ENCODE assay signal across 18 cellular contexts in the genomic region with DNA sequence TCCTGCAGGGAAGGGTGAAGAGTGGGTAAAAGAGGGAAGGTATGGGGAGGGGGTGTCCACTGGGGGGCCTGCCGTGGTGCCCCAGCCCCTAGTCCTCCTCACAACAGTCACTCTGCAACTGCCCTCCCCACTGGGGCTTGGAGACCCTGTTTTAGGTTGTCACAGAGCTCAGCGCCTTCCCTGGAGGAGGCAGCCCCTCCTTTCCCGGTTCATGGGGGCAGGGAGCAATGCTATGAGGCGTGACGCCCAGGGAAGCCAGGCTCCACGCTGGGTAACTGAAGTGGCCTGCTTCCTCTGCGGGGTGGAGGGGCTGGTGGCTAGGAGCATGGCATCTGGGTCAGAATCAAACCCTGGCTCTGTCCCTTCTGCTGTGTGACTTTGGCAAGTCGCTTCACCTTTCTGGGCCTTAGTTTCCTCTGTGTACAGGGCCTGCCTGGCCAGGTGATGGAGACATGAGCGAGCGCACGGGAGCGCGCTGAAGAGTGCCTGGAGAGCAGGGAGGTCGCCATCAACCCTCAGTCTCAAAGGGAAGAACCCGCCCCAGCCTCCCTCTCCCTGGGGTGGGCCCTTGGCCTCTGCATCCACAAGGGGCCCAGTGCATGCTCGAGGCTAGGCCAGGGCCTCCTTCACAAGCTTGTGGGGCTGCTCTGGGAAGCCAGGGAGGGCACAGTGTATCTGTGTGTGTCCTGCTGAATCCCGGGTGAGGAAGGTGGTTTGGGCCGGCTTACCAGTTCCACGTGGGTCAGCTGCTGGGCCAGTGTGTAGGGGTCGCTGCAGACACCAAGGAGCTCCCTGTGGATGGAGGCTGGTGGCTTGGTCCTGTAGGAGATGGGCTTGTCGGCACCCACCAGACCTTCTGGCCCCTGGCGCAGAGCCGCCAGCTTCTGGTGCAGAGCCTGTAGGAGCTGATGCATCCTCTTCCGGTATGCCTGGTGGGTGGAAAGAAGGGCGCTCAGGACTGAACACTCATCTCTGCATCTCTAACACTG. TPM values are rescaled to one million over a fixed set of nuclear protein-coding genes. Genes with fewer than 3 reads are reported as not detected.
A peak's percentile ranks its signal among the peaks of the same experiment; 100 is the strongest.
DNase-seq lines count a peak whose midpoint lies in the region; ATAC-seq and TF ChIP-seq lines count a peak whose summit lies in the region.
"Had no signal": no experiment of that assay in that cellular context is flagged by ENCODE, and none has a peak within 500 bp of the region (broad histone marks: within the 10 kb centered on the region; RNA-seq: fewer than 3 reads in every experiment).

No MANE protein-coding gene starts in this region.

- peaks cover 9 to 19% of the 10 kb centered on the region in 2 donors for H3K27me3 Mint-ChIP-seq in natural killer cell (ENCODE audit: low read depth in 2 of 2)
- H3K27me3 Mint-ChIP-seq in Calu3 (ENCODE audit: unreplicated experiment), result peaks cover 76% of the 10 kb centered on the region

- peak; percentile 67 for DNase-seq in cardiac septum (ENCODE audit: low spot score)
- DNase-seq in left ventricle myocardium inferior, result no peak
- DNase-seq in colonic mucosa, result peak; percentile 11
- peak; percentile 12 for DNase-seq in natural killer cell
- DNase-seq in Calu3, result no peak
- DNase-seq in central memory CD4-positive, alpha-beta T cell, result no peak
- DNase-seq: IMR-90, MV-4-11, NCI-H2107 had no signal

- no peaks in the 10 kb centered on the region for H3K9me3 Mint-ChIP-seq in natural killer cell
- no peaks in the 10 kb centered on the region for H3K9me3 Mint-ChIP-seq in Calu3 (ENCODE audit: low read depth, unreplicated experiment)
- H3K9me3 Mint-ChIP-seq: activated T-cell treated with anti-CD3 and anti-CD28 coated beads, Interleukin-2, amount 50 U/mL, for 72 hours; stimulated activated effector memory CD8-positive, alpha-beta T cell treated with anti-CD3 and anti-CD28 coated beads, Interleukin-12 subunit alpha, Interleukin-12 subunit beta, amount 100 ng/mL, for 72 hours had no signal

- H3K4me3 ChIP-seq in left ventricle myocardium inferior, result no peak overlapping the region
- no peak overlapping the region for H3K4me3 ChIP-seq in colonic mucosa
- H3K4me3 ChIP-seq: cardiac muscle cell, left lung, smooth muscle cell, vagina had no signal

- H3K27me3 ChIP-seq in left ventricle myocardium inferior (ENCODE audit: low read depth) (peaks cover 54% of the 10 kb centered on the region), colonic mucosa (no peaks in the 10 kb centered on the region)
- H3K27me3 ChIP-seq: cardiac muscle cell, vagina had no signal

- no peak overlapping the region for H3K27ac Mint-ChIP-seq in natural killer cell
- H3K27ac Mint-ChIP-seq in Calu3 (ENCODE audit: unreplicated experiment), result no peak overlapping the region
- H3K27ac Mint-ChIP-seq: activated T-cell treated with anti-CD3 and anti-CD28 coated beads, Interleukin-2, amount 50 U/mL, for 72 hours; progenitor cell of endocrine pancreas; stimulated activated effector memory CD8-positive, alpha-beta T cell treated with anti-CD3 and anti-CD28 coated beads, Interleukin-12 subunit alpha, Interleukin-12 subunit beta, amount 100 ng/mL, for 72 hours had no signal

- H3K9me3 ChIP-seq in left ventricle myocardium inferior (replicated peaks), result no peaks in the 10 kb centered on the region
- no peaks in the 10 kb centered on the region for H3K9me3 ChIP-seq in colonic mucosa
- H3K9me3 ChIP-seq: left lung, vagina had no signal

- ATAC-seq in natural killer cell (no peak), GM18867 (IDR thresholded peaks at IDR 0.05; ENCODE audit: unreplicated experiment) (no peak)
- no peak for ATAC-seq in activated CD4-positive, CD25-positive, alpha-beta regulatory T cell treated with anti-CD3 and anti-CD28 coated beads, Interleukin-2, amount 50 U/mL, for 24 hours

- TF ChIP-seq CTCF in left ventricle myocardium inferior (IDR thresholded peaks at IDR 0.05; ENCODE audit: borderline replicate concordance), result no peak
- no peak for TF ChIP-seq CTCF in colonic mucosa (IDR thresholded peaks at IDR 0.05)
- TF ChIP-seq CTCF in natural killer cell (IDR thresholded peaks at IDR 0.05), result no peak
- no peak for TF ChIP-seq CTCF in Calu3 (IDR thresholded peaks at IDR 0.05; ENCODE audit: unreplicated experiment)

- no TSS peak for BruUV-seq in Calu3 (replicated peaks; lab: Mats Ljungman, UMichigan)

- H3K36me3 Mint-ChIP-seq in natural killer cell (no peaks in the 10 kb centered on the region), Calu3 (ENCODE audit: insufficient read depth, unreplicated experiment) (no peaks in the 10 kb centered on the region)
- H3K36me3 Mint-ChIP-seq: stimulated activated effector memory CD8-positive, alpha-beta T cell treated with anti-CD3 and anti-CD28 coated beads, Interleukin-12 subunit alpha, Interleukin-12 subunit beta, amount 100 ng/mL, for 72 hours had no signal

- H3K4me1 ChIP-seq in left ventricle myocardium inferior, result peaks cover 7% of the 10 kb centered on the region
- H3K4me1 ChIP-seq in colonic mucosa, result no peaks in the 10 kb centered on the region
- H3K4me1 ChIP-seq: left lung, vagina had no signal

- intact Hi-C loops in cardiac septum (cut with DNase I), result loop anchor here (5.0 kb wide), 3 partner anchors 79 to 344 kb away; a partner anchor contains a TSS
- intact Hi-C loops in left ventricle myocardium inferior (cut with micrococcal nuclease), result no loop called here
- intact Hi-C loops in colonic mucosa (cut with DNase I), result loop anchor here (5.0 kb wide), 1 partner anchor 199 kb away; no protein-coding TSS in a partner anchor
- intact Hi-C loops in natural killer cell (cut with micrococcal nuclease), result loop anchor here (1.0 to 5.0 kb wide), 3 partner anchors 84 to 200 kb away; no protein-coding TSS in a partner anchor
- intact Hi-C loops in Calu3 (cut with micrococcal nuclease; ENCODE audit: unreplicated experiment), result loop anchor here (5.0 to 10.0 kb wide), 4 partner anchors 79 to 344 kb away; a partner anchor contains a TSS

- CTCF ChIA-PET in Calu3 (lab: Charles Lee), result interaction anchor here (1.2 to 1.3 kb wide), 2 partner anchors 79 to 201 kb away, joined by 3 to 4 read pairs; no protein-coding TSS in a partner anchor

- H3K9ac ChIP-seq in colonic mucosa (ENCODE audit: low read depth in 2 of 2, low read length in 2 of 2), result no peak overlapping the region

- H3K36me3 ChIP-seq in left ventricle myocardium inferior, result no peaks in the 10 kb centered on the region
- no peaks in the 10 kb centered on the region for H3K36me3 ChIP-seq in colonic mucosa
- H3K36me3 ChIP-seq: cardiac muscle cell, left lung, vagina had no signal

- H3K27ac ChIP-seq in left ventricle myocardium inferior (replicated peaks), result no peak overlapping the region
- H3K27ac ChIP-seq in colonic mucosa, result no peak overlapping the region
- H3K27ac ChIP-seq: cardiac muscle cell, left lung, vagina had no signal

- no peak overlapping the region for H3K4me3 Mint-ChIP-seq in natural killer cell
- no peak overlapping the region for H3K4me3 Mint-ChIP-seq in Calu3 (ENCODE audit: low read depth, unreplicated experiment)
- H3K4me3 Mint-ChIP-seq: activated T-cell treated with anti-CD3 and anti-CD28 coated beads, Interleukin-2, amount 50 U/mL, for 72 hours; stimulated activated effector memory CD8-positive, alpha-beta T cell treated with anti-CD3 and anti-CD28 coated beads, Interleukin-12 subunit alpha, Interleukin-12 subunit beta, amount 100 ng/mL, for 72 hours had no signal

- H3K4me1 Mint-ChIP-seq in natural killer cell (no peaks in the 10 kb centered on the region), Calu3 (ENCODE audit: low read depth, unreplicated experiment) (peaks cover 23% of the 10 kb centered on the region)
- H3K4me1 Mint-ChIP-seq: stimulated activated effector memory CD8-positive, alpha-beta T cell treated with anti-CD3 and anti-CD28 coated beads, Interleukin-12 subunit alpha, Interleukin-12 subunit beta, amount 100 ng/mL, for 72 hours had no signal

RNA-seq across cellular contexts. Expression of a gene that starts 56.4 kb away (rescaled TPM):
- total RNA-seq in cardiac septum (33.7 TPM), left ventricle myocardium inferior (45.9 TPM), colonic mucosa (10 to 100 TPM; 32.0 to 41.7 TPM), natural killer cell (10 to 100 TPM; 24.4 to 35.0 (median 25.5) TPM), Calu3 (2022) (27.0 and 34.0 TPM in 2 replicates)

Comparison
In these comparisons a context has a peak if more than half of its experiments do, and no peak if none do; other contexts are left out.
1. DNase-seq: peak in cardiac septum (single experiment), colonic mucosa (single experiment) and natural killer cell (single experiment); none in left ventricle myocardium inferior (single experiment), Calu3 (single experiment) and central memory CD4-positive, alpha-beta T cell (single experiment).